ENCODE assay signal across 8 cellular contexts in the genomic region with DNA sequence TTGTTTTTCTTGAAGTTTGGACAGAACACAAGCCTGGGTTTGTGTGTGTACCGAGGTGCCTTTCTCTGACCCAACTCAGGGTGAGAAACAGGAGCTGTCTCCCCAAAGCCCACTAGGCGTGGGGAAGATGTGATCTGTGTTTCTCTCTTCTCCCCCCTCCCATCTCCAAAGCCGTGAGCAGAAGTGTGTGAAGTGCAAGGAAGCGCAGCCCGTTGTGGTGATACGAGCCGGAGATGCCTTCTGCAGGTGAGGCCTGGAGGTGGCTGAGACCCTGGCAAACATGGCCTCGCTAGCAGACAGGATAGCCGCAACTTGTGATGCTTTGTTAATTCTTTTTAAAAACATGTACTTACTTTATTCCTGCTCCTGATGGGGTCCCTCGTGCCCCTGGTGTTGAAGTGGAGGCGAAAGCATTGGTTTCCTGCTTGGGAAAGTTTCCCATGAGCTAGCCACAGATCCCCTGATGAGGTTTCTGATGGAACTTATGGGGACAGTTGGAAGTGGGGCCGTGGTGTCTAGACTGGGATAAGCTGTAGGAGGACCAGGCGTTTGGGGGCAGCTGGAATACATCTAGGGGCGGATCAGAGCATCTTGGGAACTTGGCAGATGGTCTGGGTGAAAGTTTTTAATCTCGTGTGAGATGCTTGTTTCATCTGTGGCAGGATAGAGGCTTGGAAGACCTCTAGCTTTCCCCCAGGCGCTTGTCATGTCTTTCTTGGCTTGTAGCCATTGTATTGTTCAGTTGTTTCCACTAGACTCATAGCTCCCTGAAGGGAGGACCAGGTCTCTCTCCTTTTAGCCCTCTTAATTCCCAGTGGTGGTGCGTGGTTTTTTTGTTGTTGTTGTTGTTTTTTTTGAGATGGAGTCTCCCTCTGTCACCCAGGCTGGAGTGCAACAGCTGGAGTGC. TPM values are rescaled to one million over a fixed set of nuclear protein-coding genes. Genes with fewer than 3 reads are reported as not detected.
DNase-seq lines count a peak whose midpoint lies in the region; ATAC-seq, FAIRE-seq and TF ChIP-seq lines count a peak whose summit lies in the region.

No MANE protein-coding gene starts in this region.

- no peaks in the 10 kb centered on the region for H3F3A ChIP-seq in OCI-LY1 (ENCODE audit: insufficient read depth, low read length)

- no peak for DNase-seq in GM06990 (ENCODE audit: extremely low read depth, insufficient read length)
- DNase-seq in epithelial cell of prostate (ENCODE audit: low read depth, low spot score), result no peak
- no peak for DNase-seq in pancreas
- DNase-seq in NCI-H146 treated with DMSO at 0.1 percent for 48 hours (lab: John Stamatoyannopoulos, UW; ENCODE audit: unreplicated experiment), result no peak
- no peak for DNase-seq in SW480 (ENCODE audit: low spot score)

- peak overlapping the region; percentile 79 for H3K9ac ChIP-seq in OCI-LY1 (ENCODE audit: low read length)

- H3K4me2 ChIP-seq in OCI-LY1 (ENCODE audit: low read length), result peak overlapping the region; percentile 96

- TF ChIP-seq CTCF in GM06990 (IDR thresholded peaks at IDR 0.05; ENCODE audit: insufficient read depth, low read length, poor library complexity, severe bottlenecking) (no peak), OCI-LY1 (IDR thresholded peaks at IDR 0.05; ENCODE audit: low read length) (no peak), pancreas (IDR thresholded peaks at IDR 0.05) (no peak)

- ATAC-seq in pancreas (no peak), GM21717 (IDR thresholded peaks at IDR 0.05; ENCODE audit: unreplicated experiment) (no peak), GM19035 (IDR thresholded peaks at IDR 0.05; ENCODE audit: unreplicated experiment) (no peak)

- no peak overlapping the region for H2AFZ ChIP-seq in OCI-LY1 (ENCODE audit: low read length)

- H3K9me3 ChIP-seq in OCI-LY1 (ENCODE audit: low read length), result no peaks in the 10 kb centered on the region
- no peaks in the 10 kb centered on the region for H3K9me3 ChIP-seq in pancreas

- H3K4me1 ChIP-seq in OCI-LY1 (ENCODE audit: insufficient read depth, low read length, severe bottlenecking) (peaks cover 51% of the 10 kb centered on the region), pancreas (peaks cover 0 to 15% (median 4%) of the 10 kb centered on the region in 3 donors)

- no peaks in the 10 kb centered on the region for H3K79me2 ChIP-seq in OCI-LY1 (ENCODE audit: insufficient read depth, low read length)

- H3K4me3 ChIP-seq in GM06990 (replicated peaks; ENCODE audit: low read depth, low read length) (peak overlapping the region; percentile 98), OCI-LY1 (ENCODE audit: low read depth, low read length, poor library complexity, severe bottlenecking) (peak overlapping the region; percentile 99), pancreas (peak overlapping the region; percentile 93 to 100 (median 100))

- WGBS in pancreas, 2 donors, result 21 to 30% methylated on average over 17 of the region's 17 CpGs

- H3K27me3 ChIP-seq in GM06990 (replicated peaks; ENCODE audit: control insufficient read depth, insufficient read depth, low read length) (no peaks in the 10 kb centered on the region), OCI-LY1 (ENCODE audit: insufficient read depth, low read length) (0 out of 2 replicates have a peak, but pooled peaks cover 5% of the 10 kb centered on the region), pancreas (no peaks in the 10 kb centered on the region)

- intact Hi-C loops in pancreas (cut with DNase I), result no loop called here

- no peaks in the 10 kb centered on the region for H4K20me1 ChIP-seq in OCI-LY1 (ENCODE audit: insufficient read depth, low read length)

- no peaks in the 10 kb centered on the region for H3K9me2 ChIP-seq in OCI-LY1 (ENCODE audit: low read depth, low read length)

- H3K36me3 ChIP-seq in GM06990 (ENCODE audit: control insufficient read depth, insufficient read depth, low read length), result peaks cover 7% of the 10 kb centered on the region
- peaks cover 5% of the 10 kb centered on the region; the same call in 1 of the 2 replicates for H3K36me3 ChIP-seq in OCI-LY1 (ENCODE audit: insufficient read depth, low read length)
- no peaks in the 10 kb centered on the region for H3K36me3 ChIP-seq in pancreas

- no peak for FAIRE-seq in pancreas (lab: Jason Lieb, UNC)

- H3K27ac ChIP-seq in OCI-LY1 (ENCODE audit: low read depth, low read length, poor library complexity, severe bottlenecking) (no peak overlapping the region), epithelial cell of prostate (peak overlapping the region; percentile 17), pancreas (peak overlapping the region in 3 of 4 donors; percentile 62 to 72 (median 64))

RNA-seq across cellular contexts. Expression of gene CTU2, which starts 0.9 kb away (rescaled TPM):
- total RNA-seq in pancreas, result 10 to 100 TPM in 3 of 6 donors, 1 to 10 TPM in 3; 8.1 to 13.3 (median 10.0) TPM
- 10 to 100 TPM; 20.3 to 21.9 TPM for polyA plus RNA-seq in pancreas

RNA-seq across cellular contexts. Expression of gene RNF166, which starts 1.0 kb away (rescaled TPM):
- total RNA-seq in pancreas, result 10 to 100 TPM in 4 of 6 donors, 1 to 10 TPM in 2; 9.7 to 18.0 (median 10.9) TPM
- 10 to 100 TPM; 23.4 to 40.9 TPM for polyA plus RNA-seq in pancreas

RNA-seq across cellular contexts. Expression of gene SNAI3, which starts 20.9 kb away (rescaled TPM):
- total RNA-seq in pancreas, result 1 to 10 TPM in 1 of 6 donors, under 1 TPM in 5; 0.19 to 1.9 (median 0.69) TPM
- polyA plus RNA-seq in pancreas, result 1 to 10 TPM in 1 of 2 donors, under 1 TPM in 1; 0.72 to 1.2 TPM

RNA-seq across cellular contexts. Expression of gene MVD, which starts 44.3 kb away (rescaled TPM):
- 10 to 100 TPM; 12.7 to 20.7 (median 15.3) TPM for total RNA-seq in pancreas
- 10 to 100 TPM; 41.8 to 46.6 TPM for polyA plus RNA-seq in pancreas

RNA-seq across cellular contexts. Expression of gene CYBA, which starts 56.4 kb away (rescaled TPM):
- total RNA-seq in pancreas, result 100 to 1,000 TPM in 2 of 6 donors, 10 to 100 TPM in 4; 38.0 to 135 (median 58.8) TPM
- polyA plus RNA-seq in pancreas, result 10 to 100 TPM; 63.3 to 85.9 TPM
